In genomic region chr2:96316999-96317398, GRCh38 we compare ENCODE assay signal across 12 cellular contexts. TPM values are rescaled to one million over a fixed set of nuclear protein-coding genes. Genes with fewer than 3 reads are reported as not detected.
"Had no signal": no experiment of that assay in that cellular context is flagged by ENCODE, and none has a peak within 500 bp of the region (broad histone marks: within the 10 kb centered on the region; RNA-seq: fewer than 3 reads in every experiment).

No MANE protein-coding gene starts in this region.

- H3K36me3 Mint-ChIP-seq: stimulated activated memory B cell treated with anti-CD40 and anti-IgM and Interleukin-4, amounts not matched to agents 10 μg/mL and 1 μg/mL and 100 μg/mL, for 72 hours had no signal

- H3K4me3 ChIP-seq: mucosa of descending colon had no signal

- H3K9me3 ChIP-seq: mucosa of descending colon had no signal

- H3K27ac Mint-ChIP-seq: memory B cell had no signal

- DNase-seq: activated CD4-positive, alpha-beta T cell treated with anti-CD3 and anti-CD28 coated beads, Interleukin-2, amount 50 U/mL, for 1 hour; activated CD8-positive, alpha-beta memory T cell treated with anti-CD3 and anti-CD28 coated beads, Interleukin-2, amount 50 U/mL, for 4 hours; activated naive CD4-positive, alpha-beta T cell treated with anti-CD3 and anti-CD28 coated beads, Interleukin-2, amount 50 U/mL, for 16 hours; mucosa of descending colon; naive thymus-derived CD4-positive, alpha-beta T cell; nucleus accumbens; posterior cingulate gyrus had no signal

- H3K4me3 Mint-ChIP-seq: memory B cell; stimulated activated memory B cell treated with anti-CD40 and anti-IgM and Interleukin-4, amounts not matched to agents 10 μg/mL and 1 μg/mL and 100 μg/mL, for 72 hours had no signal

- H3K9me3 Mint-ChIP-seq: activated T-helper 2 cell treated with anti-CD3 and anti-CD28 coated beads, Interferon-gamma antibody, Interleukin-2, Interleukin-4, amounts not matched to agents 10 μg/mL and 5 μg/mL and 100 μg/mL, durations not matched to agents 14 hours and 24 hours and 36 hours; memory B cell; naive thymus-derived CD4-positive, alpha-beta T cell; stimulated activated memory B cell treated with anti-CD40 and anti-IgM and Interleukin-4, amounts not matched to agents 10 μg/mL and 1 μg/mL and 100 μg/mL, for 72 hours had no signal

- ATAC-seq: esophagus mucosa; left lobe of liver; mucosa of descending colon; naive thymus-derived CD4-positive, alpha-beta T cell; stimulated activated memory B cell treated with anti-CD40 and anti-IgM and Interleukin-4, amounts not matched to agents 10 μg/mL and 1 μg/mL and 100 μg/mL, for 72 hours had no signal

- H3K27me3 Mint-ChIP-seq: memory B cell; naive thymus-derived CD4-positive, alpha-beta T cell; stimulated activated memory B cell treated with anti-CD40 and anti-IgM and Interleukin-4, amounts not matched to agents 10 μg/mL and 1 μg/mL and 100 μg/mL, for 72 hours had no signal

RNA-seq across cellular contexts. Expression of gene NCAPH, which starts 18.6 kb away (rescaled TPM):
- polyA plus RNA-seq: naive thymus-derived CD4-positive, alpha-beta T cell had no signal
